ENCODE assay signal across 8 cellular contexts in genomic region chr7:24572421-24573007, GRCh38. TPM values are rescaled to one million over a fixed set of nuclear protein-coding genes. Genes with fewer than 3 reads are reported as not detected.
A peak's percentile ranks its signal among the peaks of the same experiment; 100 is the strongest.
DNase-seq lines count a peak whose midpoint lies in the region; ATAC-seq and TF ChIP-seq lines count a peak whose summit lies in the region.

No MANE protein-coding gene starts in this region.

- peaks cover 30% of the 10 kb centered on the region for H4K20me1 ChIP-seq in Loucy (ENCODE audit: insufficient read depth, low read length, poor library complexity, severe bottlenecking)

- peak overlapping the region; percentile 77 for H2BK5ac ChIP-seq in mesenchymal stem cell (ENCODE audit: low read depth, low read length, poor library complexity, severe bottlenecking)

- peaks cover 3% of the 10 kb centered on the region for H3K27me3 Mint-ChIP-seq in activated CD4-positive, alpha-beta memory T cell treated with anti-CD3 and anti-CD28 coated beads for 36 hours
- no peaks in the 10 kb centered on the region for H3K27me3 Mint-ChIP-seq in effector memory CD8-positive, alpha-beta T cell

- peak overlapping the region; percentile 56 for H3K27ac Mint-ChIP-seq in activated CD4-positive, alpha-beta memory T cell treated with anti-CD3 and anti-CD28 coated beads for 36 hours
- peak overlapping the region; percentile 76 to 91 for H3K27ac Mint-ChIP-seq in effector memory CD8-positive, alpha-beta T cell

- peak overlapping the region; percentile 78 for H3K4me3 Mint-ChIP-seq in activated CD4-positive, alpha-beta memory T cell treated with anti-CD3 and anti-CD28 coated beads for 36 hours
- H3K4me3 Mint-ChIP-seq in effector memory CD8-positive, alpha-beta T cell, result peak overlapping the region; percentile 80 to 87

- DNase-seq in GM10248 (ENCODE audit: extremely low spot score), result peak; percentile 18
- peak; percentile 60 for DNase-seq in activated CD4-positive, alpha-beta memory T cell treated with anti-CD3 and anti-CD28 coated beads for 36 hours
- DNase-seq in effector memory CD8-positive, alpha-beta T cell, result peak in 2 of 3 experiments; percentile 12 to 26
- peak; percentile 41 for DNase-seq in mesenchymal stem cell
- peak; percentile 46 for DNase-seq in superior temporal gyrus (ENCODE audit: extremely low spot score)
- DNase-seq in SIG-M5 treated with dmso at 0.1 percent for 504 hours (lab: John Stamatoyannopoulos, UW; ENCODE audit: unreplicated experiment), result no peak
- DNase-seq in GF-D8 (lab: John Stamatoyannopoulos, UW), result no peak

- H4K8ac ChIP-seq in mesenchymal stem cell (ENCODE audit: low read length), result peak overlapping the region; percentile 81

- peak overlapping the region; percentile 77 for H3K27ac ChIP-seq in mesenchymal stem cell (ENCODE audit: low read length, poor library complexity, severe bottlenecking)

- ATAC-seq in effector memory CD8-positive, alpha-beta T cell (replicated peaks), result peak; percentile 37

- H2AK5ac ChIP-seq in mesenchymal stem cell (ENCODE audit: low read length, severe bottlenecking), result no peak overlapping the region

- peaks cover 28% of the 10 kb centered on the region for H3K4me1 Mint-ChIP-seq in activated CD4-positive, alpha-beta memory T cell treated with anti-CD3 and anti-CD28 coated beads for 36 hours (ENCODE audit: low read depth)
- peaks cover 20 to 33% of the 10 kb centered on the region in 2 donors for H3K4me1 Mint-ChIP-seq in effector memory CD8-positive, alpha-beta T cell (ENCODE audit: low read depth in 2 of 2)

- H3K4me2 ChIP-seq in Loucy (ENCODE audit: low read depth, low read length, poor library complexity, severe bottlenecking) (peak overlapping the region; percentile 81), mesenchymal stem cell (ENCODE audit: low read length, poor library complexity, severe bottlenecking) (peak overlapping the region; percentile 58)

- no peaks in the 10 kb centered on the region for H3K36me3 Mint-ChIP-seq in activated CD4-positive, alpha-beta memory T cell treated with anti-CD3 and anti-CD28 coated beads for 36 hours
- H3K36me3 Mint-ChIP-seq in effector memory CD8-positive, alpha-beta T cell (ENCODE audit: insufficient read depth), result peaks cover 7% of the 10 kb centered on the region

- intact Hi-C loops in activated CD4-positive, alpha-beta memory T cell treated with anti-CD3 and anti-CD28 coated beads for 36 hours (cut with micrococcal nuclease), result loop anchor here (1.0 to 10.0 kb wide), 9 partner anchors 11 to 975 kb away; partner anchors contain the start of genes CCDC126, CYCS and FAM221A

- no peak overlapping the region for H2BK12ac ChIP-seq in mesenchymal stem cell (ENCODE audit: low read length in 2 of 2)

- no peak overlapping the region for H3K23ac ChIP-seq in mesenchymal stem cell (ENCODE audit: low read length in 2 of 2)

- H2AFZ ChIP-seq in Loucy (ENCODE audit: low read length) (peak overlapping the region; percentile 77), mesenchymal stem cell (ENCODE audit: low read depth, low read length) (peak overlapping the region; percentile 91)

- POLR2A ChIA-PET in GM10248 (lab: Yijun Ruan, JAX), result interaction anchor here (0.6 kb wide), 1 partner anchor 1726 kb away, joined by 3 read pairs; no protein-coding TSS in a partner anchor
- POLR2A ChIA-PET in activated CD4-positive, alpha-beta memory T cell treated with anti-CD3 and anti-CD28 coated beads for 36 hours (lab: Charles Lee), result interaction anchor here (1.1 kb wide), 1 partner anchor 553 kb away, joined by 3 read pairs; the partner anchor contains the start of gene CYCS

- peaks cover 2% of the 10 kb centered on the region for H3K79me1 ChIP-seq in mesenchymal stem cell (replicated peaks; ENCODE audit: low read length, poor library complexity, severe bottlenecking)

- CTCF ChIA-PET in GM10248 (lab: Yijun Ruan, JAX), result interaction anchor here (0.7 to 1.7 kb wide), 4 partner anchors 13 to 19 kb away, joined by 3 read pairs; no protein-coding TSS in a partner anchor
- CTCF ChIA-PET in activated CD4-positive, alpha-beta memory T cell treated with anti-CD3 and anti-CD28 coated beads for 36 hours (lab: Charles Lee), result no interaction called here

- H3K18ac ChIP-seq in mesenchymal stem cell (ENCODE audit: low read depth in 1 of 2, low read length in 2 of 2), result peak overlapping the region; percentile 77 to 82

- H3K9ac ChIP-seq in Loucy (ENCODE audit: low read depth, low read length, poor library complexity, severe bottlenecking) (peak overlapping the region; percentile 44), mesenchymal stem cell (ENCODE audit: low read length) (peak overlapping the region; percentile 88)

- H3K9me3 Mint-ChIP-seq in activated CD4-positive, alpha-beta memory T cell treated with anti-CD3 and anti-CD28 coated beads for 36 hours, result no peaks in the 10 kb centered on the region
- no peaks in the 10 kb centered on the region for H3K9me3 Mint-ChIP-seq in effector memory CD8-positive, alpha-beta T cell

- H3K4me1 ChIP-seq in Loucy (ENCODE audit: insufficient read depth, low read length, poor library complexity, severe bottlenecking), result peaks cover 40% of the 10 kb centered on the region
- H3K4me1 ChIP-seq in mesenchymal stem cell (ENCODE audit: control insufficient read depth, insufficient read depth, low read depth, low read length), result no peaks in the 10 kb centered on the region

- TF ChIP-seq CTCF in GM10248 (IDR thresholded peaks at IDR 0.05; ENCODE audit: control extremely low read depth, extremely low read depth, low read depth, missing control alignments), result no peak
- TF ChIP-seq CTCF in Loucy (conservative IDR thresholded peaks at IDR 0.05; ENCODE audit: low read length), result no peak

- H3K27me3 ChIP-seq in Loucy (ENCODE audit: insufficient read depth, low read length, poor library complexity, severe bottlenecking) (peaks cover 42% of the 10 kb centered on the region), mesenchymal stem cell (ENCODE audit: control insufficient read depth in 1 of 2, insufficient read depth in 1 of 2, low read length in 2 of 2) (peaks cover 0 to 15% of the 10 kb centered on the region in 2 experiments)

- no peaks in the 10 kb centered on the region for H3K9me2 ChIP-seq in Loucy (replicated peaks; ENCODE audit: low read depth, low read length)

- peak overlapping the region; percentile 98 for H2BK15ac ChIP-seq in mesenchymal stem cell (ENCODE audit: low read depth, poor library complexity, severe bottlenecking)

- H3K9me3 ChIP-seq in Loucy (ENCODE audit: insufficient read depth, low read depth, low read length), result no peaks in the 10 kb centered on the region
- H3K9me3 ChIP-seq in mesenchymal stem cell (ENCODE audit: control insufficient read depth, low read length), result no peaks in the 10 kb centered on the region

- peak overlapping the region in 1 of 2 experiments; percentile 42 for H3K4ac ChIP-seq in mesenchymal stem cell (ENCODE audit: low read depth in 1 of 2, low read length in 2 of 2)

- H3K36me3 ChIP-seq in Loucy (ENCODE audit: insufficient read depth, low read length), result no peaks in the 10 kb centered on the region
- no peaks in the 10 kb centered on the region for H3K36me3 ChIP-seq in mesenchymal stem cell (ENCODE audit: control insufficient read depth in 1 of 2, insufficient read depth in 2 of 2, low read depth in 1 of 2, low read length in 2 of 2)

- no peak overlapping the region for H4K91ac ChIP-seq in mesenchymal stem cell (ENCODE audit: low read length)

- H2BK120ac ChIP-seq in mesenchymal stem cell (ENCODE audit: low read depth, low read length), result peak overlapping the region; percentile 84

- H3K79me2 ChIP-seq in Loucy (ENCODE audit: insufficient read depth, low read length), result peaks cover 36% of the 10 kb centered on the region

- 6% methylated on average over 15 of the region's 15 CpGs for WGBS in mesenchymal stem cell

- peak overlapping the region; percentile 76 for H3K4me3 ChIP-seq in Loucy (ENCODE audit: low read length, poor library complexity, severe bottlenecking)
- peak overlapping the region; percentile 85 to 92 for H3K4me3 ChIP-seq in mesenchymal stem cell (ENCODE audit: insufficient read depth in 1 of 2, low read depth in 1 of 2, low read length in 2 of 2)

- H3F3A ChIP-seq in Loucy (ENCODE audit: low read depth), result no peaks in the 10 kb centered on the region

- H3K14ac ChIP-seq in mesenchymal stem cell (ENCODE audit: low read length in 2 of 2), result peak overlapping the region in 1 of 2 experiments; percentile 29

RNA-seq across cellular contexts. Expression of gene PALS2, which starts 0.7 kb away (rescaled TPM):
- total RNA-seq in activated CD4-positive, alpha-beta memory T cell treated with anti-CD3 and anti-CD28 coated beads for 36 hours, result 10 to 100 TPM; 21.0 to 22.9 TPM
- 14.2 TPM for polyA plus RNA-seq in mesenchymal stem cell (2013, experiment 1 of 2)
- 13.4 TPM for polyA plus RNA-seq in mesenchymal stem cell (2013, experiment 2 of 2)

Comparison
In these comparisons a context has a peak if more than half of its experiments do, and no peak if none do; other contexts are left out.
1. DNase-seq: peak in GM10248 (single experiment), activated CD4-positive, alpha-beta memory T cell treated with anti-CD3 and anti-CD28 coated beads for 36 hours (single experiment), effector memory CD8-positive, alpha-beta T cell (2 of 3), mesenchymal stem cell (single experiment) and superior temporal gyrus (single experiment); none in SIG-M5 treated with dmso at 0.1 percent for 504 hours (single experiment) and GF-D8 (single experiment).